1 cellular context compared by ENCODE assay signal in the genomic region with DNA sequence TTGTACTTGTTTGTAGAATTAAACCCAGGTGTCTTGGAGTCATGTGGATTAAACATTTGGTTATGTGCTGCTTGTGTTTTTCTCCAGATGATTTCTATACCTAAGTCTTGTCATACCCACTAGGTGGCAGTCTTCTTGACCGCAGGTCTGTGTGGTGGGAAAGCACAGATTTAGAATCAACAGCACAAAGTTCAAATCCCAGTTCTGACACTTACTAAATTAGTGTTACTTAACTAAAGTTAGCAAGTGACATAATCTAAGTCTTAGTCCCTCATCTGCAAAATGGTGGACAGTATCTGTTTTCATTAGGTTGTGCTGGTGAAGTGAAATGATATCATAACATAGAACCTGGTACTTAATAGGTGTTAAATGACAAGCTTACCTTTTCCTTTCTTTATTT.
TF ChIP-seq lines count a peak whose summit lies in the region.

No MANE protein-coding gene starts in this region.

TF ChIP-seq in HepG2, 621 proteins besides CTCF, POLR2A, EP300 and RAD21 (continued from another document and continues in another):
- TF ChIP-seq, protein P1, sequence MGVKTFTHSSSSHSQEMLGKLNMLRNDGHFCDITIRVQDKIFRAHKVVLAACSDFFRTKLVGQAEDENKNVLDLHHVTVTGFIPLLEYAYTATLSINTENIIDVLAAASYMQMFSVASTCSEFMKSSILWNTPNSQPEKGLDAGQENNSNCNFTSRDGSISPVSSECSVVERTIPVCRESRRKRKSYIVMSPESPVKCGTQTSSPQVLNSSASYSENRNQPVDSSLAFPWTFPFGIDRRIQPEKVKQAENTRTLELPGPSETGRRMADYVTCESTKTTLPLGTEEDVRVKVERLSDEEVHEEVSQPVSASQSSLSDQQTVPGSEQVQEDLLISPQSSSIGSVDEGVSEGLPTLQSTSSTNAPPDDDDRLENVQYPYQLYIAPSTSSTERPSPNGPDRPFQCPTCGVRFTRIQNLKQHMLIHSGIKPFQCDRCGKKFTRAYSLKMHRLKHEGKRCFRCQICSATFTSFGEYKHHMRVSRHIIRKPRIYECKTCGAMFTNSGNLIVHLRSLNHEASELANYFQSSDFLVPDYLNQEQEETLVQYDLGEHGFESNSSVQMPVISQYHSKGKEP (CRISPR knock-in tag; IDR thresholded peaks at IDR 0.05), result no peak
- no peak for TF ChIP-seq ZNF382 (CRISPR knock-in tag; IDR thresholded peaks at IDR 0.05; ENCODE audit: borderline replicate concordance)
- TF ChIP-seq, protein P2, sequence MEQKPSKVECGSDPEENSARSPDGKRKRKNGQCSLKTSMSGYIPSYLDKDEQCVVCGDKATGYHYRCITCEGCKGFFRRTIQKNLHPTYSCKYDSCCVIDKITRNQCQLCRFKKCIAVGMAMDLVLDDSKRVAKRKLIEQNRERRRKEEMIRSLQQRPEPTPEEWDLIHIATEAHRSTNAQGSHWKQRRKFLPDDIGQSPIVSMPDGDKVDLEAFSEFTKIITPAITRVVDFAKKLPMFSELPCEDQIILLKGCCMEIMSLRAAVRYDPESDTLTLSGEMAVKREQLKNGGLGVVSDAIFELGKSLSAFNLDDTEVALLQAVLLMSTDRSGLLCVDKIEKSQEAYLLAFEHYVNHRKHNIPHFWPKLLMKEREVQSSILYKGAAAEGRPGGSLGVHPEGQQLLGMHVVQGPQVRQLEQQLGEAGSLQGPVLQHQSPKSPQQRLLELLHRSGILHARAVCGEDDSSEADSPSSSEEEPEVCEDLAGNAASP (CRISPR knock-in tag; IDR thresholded peaks at IDR 0.05; ENCODE audit: borderline replicate concordance), result peak; percentile 13; the same call in 1 of the 2 replicates
- TF ChIP-seq HDAC2 (CRISPR knock-in tag; IDR thresholded peaks at IDR 0.05), result peak; percentile 69
- no peak for TF ChIP-seq AHR (CRISPR knock-in tag; IDR thresholded peaks at IDR 0.05)
- TF ChIP-seq, protein P3, sequence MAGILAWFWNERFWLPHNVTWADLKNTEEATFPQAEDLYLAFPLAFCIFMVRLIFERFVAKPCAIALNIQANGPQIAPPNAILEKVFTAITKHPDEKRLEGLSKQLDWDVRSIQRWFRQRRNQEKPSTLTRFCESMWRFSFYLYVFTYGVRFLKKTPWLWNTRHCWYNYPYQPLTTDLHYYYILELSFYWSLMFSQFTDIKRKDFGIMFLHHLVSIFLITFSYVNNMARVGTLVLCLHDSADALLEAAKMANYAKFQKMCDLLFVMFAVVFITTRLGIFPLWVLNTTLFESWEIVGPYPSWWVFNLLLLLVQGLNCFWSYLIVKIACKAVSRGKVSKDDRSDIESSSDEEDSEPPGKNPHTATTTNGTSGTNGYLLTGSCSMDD (CRISPR knock-in tag; IDR thresholded peaks at IDR 0.05), result no peak
- TF ChIP-seq NONO (IDR thresholded peaks at IDR 0.05), result no peak
- no peak; the same call in 1 of the 2 replicates for TF ChIP-seq NONO (CRISPR knock-in tag; conservative IDR thresholded peaks at IDR 0.05)
- peak; percentile 67 for TF ChIP-seq RARA (CRISPR knock-in tag; IDR thresholded peaks at IDR 0.05)
- TF ChIP-seq MXD4 (CRISPR knock-in tag; IDR thresholded peaks at IDR 0.05), result peak; percentile 77
- TF ChIP-seq TBX3 (IDR thresholded peaks at IDR 0.05; ENCODE audit: borderline replicate concordance), result peak; percentile 79; the same call in 1 of the 2 replicates
- no peak for TF ChIP-seq ZNF629 (CRISPR knock-in tag; conservative IDR thresholded peaks at IDR 0.05)
- TF ChIP-seq KDM3A (CRISPR knock-in tag; IDR thresholded peaks at IDR 0.05; ENCODE audit: low read depth), result peak; percentile 50; the same call in 1 of the 2 replicates
- no peak for TF ChIP-seq NCOA5 (CRISPR knock-in tag; IDR thresholded peaks at IDR 0.05)
- TF ChIP-seq NBN (conservative IDR thresholded peaks at IDR 0.05), result no peak
- no peak for TF ChIP-seq THYN1 (CRISPR knock-in tag; IDR thresholded peaks at IDR 0.05; ENCODE audit: borderline replicate concordance, low read depth)
- peak; percentile 30 for TF ChIP-seq TEAD3 (CRISPR knock-in tag; optimal IDR thresholded peaks at IDR 0.05; ENCODE audit: borderline replicate concordance)
- TF ChIP-seq, protein P4, sequence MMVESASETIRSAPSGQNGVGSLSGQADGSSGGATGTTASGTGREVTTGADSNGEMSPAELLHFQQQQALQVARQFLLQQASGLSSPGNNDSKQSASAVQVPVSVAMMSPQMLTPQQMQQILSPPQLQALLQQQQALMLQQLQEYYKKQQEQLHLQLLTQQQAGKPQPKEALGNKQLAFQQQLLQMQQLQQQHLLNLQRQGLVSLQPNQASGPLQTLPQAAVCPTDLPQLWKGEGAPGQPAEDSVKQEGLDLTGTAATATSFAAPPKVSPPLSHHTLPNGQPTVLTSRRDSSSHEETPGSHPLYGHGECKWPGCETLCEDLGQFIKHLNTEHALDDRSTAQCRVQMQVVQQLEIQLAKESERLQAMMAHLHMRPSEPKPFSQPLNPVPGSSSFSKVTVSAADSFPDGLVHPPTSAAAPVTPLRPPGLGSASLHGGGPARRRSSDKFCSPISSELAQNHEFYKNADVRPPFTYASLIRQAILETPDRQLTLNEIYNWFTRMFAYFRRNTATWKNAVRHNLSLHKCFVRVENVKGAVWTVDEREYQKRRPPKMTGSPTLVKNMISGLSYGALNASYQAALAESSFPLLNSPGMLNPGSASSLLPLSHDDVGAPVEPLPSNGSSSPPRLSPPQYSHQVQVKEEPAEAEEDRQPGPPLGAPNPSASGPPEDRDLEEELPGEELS (CRISPR knock-in tag; IDR thresholded peaks at IDR 0.05), result 0 out of 2 replicates have a peak, but pooled peaks have one; percentile 21
- 0 out of 2 replicates have a peak, but pooled peaks have one; percentile 24 for TF ChIP-seq NFIC (IDR thresholded peaks at IDR 0.05; ENCODE audit: low read length)
- no peak for TF ChIP-seq NFYC (CRISPR knock-in tag; IDR thresholded peaks at IDR 0.05)
- TF ChIP-seq RXRB (CRISPR knock-in tag; IDR thresholded peaks at IDR 0.05; ENCODE audit: borderline replicate concordance), result peak; percentile 68; the same call in 1 of the 2 replicates
- no peak for TF ChIP-seq CHCHD3 (CRISPR knock-in tag; IDR thresholded peaks at IDR 0.05)
- TF ChIP-seq ZNF614 (CRISPR knock-in tag; IDR thresholded peaks at IDR 0.05; ENCODE audit: borderline replicate concordance), result peak; percentile 88
- TF ChIP-seq ZNF792 (CRISPR knock-in tag; IDR thresholded peaks at IDR 0.05), result peak; percentile 46; the same call in 1 of the 2 replicates
- TF ChIP-seq NKX3-1 (CRISPR knock-in tag; IDR thresholded peaks at IDR 0.05), result peak; percentile 50; the same call in 1 of the 2 replicates
- TF ChIP-seq ZMYM4 (CRISPR knock-in tag; IDR thresholded peaks at IDR 0.05), result peak; percentile 79
- TF ChIP-seq ZMYM3 (CRISPR knock-in tag; IDR thresholded peaks at IDR 0.05), result peak; percentile 53; the same call in 1 of the 2 replicates
- TF ChIP-seq MIXL1 (CRISPR knock-in tag; IDR thresholded peaks at IDR 0.05), result peak; percentile 92
- TF ChIP-seq, protein P5, sequence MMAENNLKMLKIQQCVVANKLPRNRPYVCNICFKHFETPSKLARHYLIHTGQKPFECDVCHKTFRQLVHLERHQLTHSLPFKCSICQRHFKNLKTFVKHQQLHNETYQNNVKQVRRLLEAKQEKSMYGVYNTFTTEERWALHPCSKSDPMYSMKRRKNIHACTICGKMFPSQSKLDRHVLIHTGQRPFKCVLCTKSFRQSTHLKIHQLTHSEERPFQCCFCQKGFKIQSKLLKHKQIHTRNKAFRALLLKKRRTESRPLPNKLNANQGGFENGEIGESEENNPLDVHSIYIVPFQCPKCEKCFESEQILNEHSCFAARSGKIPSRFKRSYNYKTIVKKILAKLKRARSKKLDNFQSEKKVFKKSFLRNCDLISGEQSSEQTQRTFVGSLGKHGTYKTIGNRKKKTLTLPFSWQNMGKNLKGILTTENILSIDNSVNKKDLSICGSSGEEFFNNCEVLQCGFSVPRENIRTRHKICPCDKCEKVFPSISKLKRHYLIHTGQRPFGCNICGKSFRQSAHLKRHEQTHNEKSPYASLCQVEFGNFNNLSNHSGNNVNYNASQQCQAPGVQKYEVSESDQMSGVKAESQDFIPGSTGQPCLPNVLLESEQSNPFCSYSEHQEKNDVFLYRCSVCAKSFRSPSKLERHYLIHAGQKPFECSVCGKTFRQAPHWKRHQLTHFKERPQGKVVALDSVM (CRISPR knock-in tag; IDR thresholded peaks at IDR 0.05), result peak; percentile 24; the same call in 1 of the 2 replicates
- TF ChIP-seq ZNF205 (CRISPR knock-in tag; IDR thresholded peaks at IDR 0.05), result 0 out of 2 replicates have a peak, but pooled peaks have one; percentile 22
- TF ChIP-seq FOXP1 (IDR thresholded peaks at IDR 0.05), result no peak
- TF ChIP-seq FOXP1 (CRISPR knock-in tag; IDR thresholded peaks at IDR 0.05), result peak; percentile 12
- TF ChIP-seq, protein P6, sequence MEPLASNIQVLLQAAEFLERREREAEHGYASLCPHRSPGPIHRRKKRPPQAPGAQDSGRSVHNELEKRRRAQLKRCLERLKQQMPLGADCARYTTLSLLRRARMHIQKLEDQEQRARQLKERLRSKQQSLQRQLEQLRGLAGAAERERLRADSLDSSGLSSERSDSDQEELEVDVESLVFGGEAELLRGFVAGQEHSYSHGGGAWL (CRISPR knock-in tag; IDR thresholded peaks at IDR 0.05), result no peak
- TF ChIP-seq FOSL2 (CRISPR knock-in tag; IDR thresholded peaks at IDR 0.05), result 0 out of 2 replicates have a peak, but pooled peaks have one; percentile 22
- no peak for TF ChIP-seq ZNF543 (CRISPR knock-in tag; IDR thresholded peaks at IDR 0.05)
- TF ChIP-seq ZSCAN22 (CRISPR knock-in tag; IDR thresholded peaks at IDR 0.05), result 0 out of 2 replicates have a peak, but pooled peaks have one; percentile 3
- TF ChIP-seq MZF1 (CRISPR knock-in tag; IDR thresholded peaks at IDR 0.05; ENCODE audit: borderline replicate concordance), result no peak
- TF ChIP-seq CREB1 (IDR thresholded peaks at IDR 0.05), result peak; percentile 33; the same call in 1 of the 2 replicates
- TF ChIP-seq CREB1 (CRISPR knock-in tag; IDR thresholded peaks at IDR 0.05), result no peak; the same call in 1 of the 2 replicates
- no peak for TF ChIP-seq CENPX (CRISPR knock-in tag; IDR thresholded peaks at IDR 0.05)
- TF ChIP-seq THAP11 (CRISPR knock-in tag; IDR thresholded peaks at IDR 0.05), result 0 out of 2 replicates have a peak, but pooled peaks have one; percentile 21
- peak; percentile 71 for TF ChIP-seq HNF4G (IDR thresholded peaks at IDR 0.05; ENCODE audit: borderline replicate concordance, low read depth, low read length)
- TF ChIP-seq HNF4G (CRISPR knock-in tag; IDR thresholded peaks at IDR 0.05; ENCODE audit: borderline replicate concordance, low read depth), result no peak
- TF ChIP-seq, protein P7, sequence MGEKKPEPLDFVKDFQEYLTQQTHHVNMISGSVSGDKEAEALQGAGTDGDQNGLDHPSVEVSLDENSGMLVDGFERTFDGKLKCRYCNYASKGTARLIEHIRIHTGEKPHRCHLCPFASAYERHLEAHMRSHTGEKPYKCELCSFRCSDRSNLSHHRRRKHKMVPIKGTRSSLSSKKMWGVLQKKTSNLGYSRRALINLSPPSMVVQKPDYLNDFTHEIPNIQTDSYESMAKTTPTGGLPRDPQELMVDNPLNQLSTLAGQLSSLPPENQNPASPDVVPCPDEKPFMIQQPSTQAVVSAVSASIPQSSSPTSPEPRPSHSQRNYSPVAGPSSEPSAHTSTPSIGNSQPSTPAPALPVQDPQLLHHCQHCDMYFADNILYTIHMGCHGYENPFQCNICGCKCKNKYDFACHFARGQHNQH (CRISPR knock-in tag; IDR thresholded peaks at IDR 0.05), result 0 out of 2 replicates have a peak, but pooled peaks have one; percentile 33
- TF ChIP-seq, protein P8, sequence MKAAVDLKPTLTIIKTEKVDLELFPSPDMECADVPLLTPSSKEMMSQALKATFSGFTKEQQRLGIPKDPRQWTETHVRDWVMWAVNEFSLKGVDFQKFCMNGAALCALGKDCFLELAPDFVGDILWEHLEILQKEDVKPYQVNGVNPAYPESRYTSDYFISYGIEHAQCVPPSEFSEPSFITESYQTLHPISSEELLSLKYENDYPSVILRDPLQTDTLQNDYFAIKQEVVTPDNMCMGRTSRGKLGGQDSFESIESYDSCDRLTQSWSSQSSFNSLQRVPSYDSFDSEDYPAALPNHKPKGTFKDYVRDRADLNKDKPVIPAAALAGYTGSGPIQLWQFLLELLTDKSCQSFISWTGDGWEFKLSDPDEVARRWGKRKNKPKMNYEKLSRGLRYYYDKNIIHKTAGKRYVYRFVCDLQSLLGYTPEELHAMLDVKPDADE (CRISPR knock-in tag; IDR thresholded peaks at IDR 0.05), result no peak
- TF ChIP-seq, protein P9, sequence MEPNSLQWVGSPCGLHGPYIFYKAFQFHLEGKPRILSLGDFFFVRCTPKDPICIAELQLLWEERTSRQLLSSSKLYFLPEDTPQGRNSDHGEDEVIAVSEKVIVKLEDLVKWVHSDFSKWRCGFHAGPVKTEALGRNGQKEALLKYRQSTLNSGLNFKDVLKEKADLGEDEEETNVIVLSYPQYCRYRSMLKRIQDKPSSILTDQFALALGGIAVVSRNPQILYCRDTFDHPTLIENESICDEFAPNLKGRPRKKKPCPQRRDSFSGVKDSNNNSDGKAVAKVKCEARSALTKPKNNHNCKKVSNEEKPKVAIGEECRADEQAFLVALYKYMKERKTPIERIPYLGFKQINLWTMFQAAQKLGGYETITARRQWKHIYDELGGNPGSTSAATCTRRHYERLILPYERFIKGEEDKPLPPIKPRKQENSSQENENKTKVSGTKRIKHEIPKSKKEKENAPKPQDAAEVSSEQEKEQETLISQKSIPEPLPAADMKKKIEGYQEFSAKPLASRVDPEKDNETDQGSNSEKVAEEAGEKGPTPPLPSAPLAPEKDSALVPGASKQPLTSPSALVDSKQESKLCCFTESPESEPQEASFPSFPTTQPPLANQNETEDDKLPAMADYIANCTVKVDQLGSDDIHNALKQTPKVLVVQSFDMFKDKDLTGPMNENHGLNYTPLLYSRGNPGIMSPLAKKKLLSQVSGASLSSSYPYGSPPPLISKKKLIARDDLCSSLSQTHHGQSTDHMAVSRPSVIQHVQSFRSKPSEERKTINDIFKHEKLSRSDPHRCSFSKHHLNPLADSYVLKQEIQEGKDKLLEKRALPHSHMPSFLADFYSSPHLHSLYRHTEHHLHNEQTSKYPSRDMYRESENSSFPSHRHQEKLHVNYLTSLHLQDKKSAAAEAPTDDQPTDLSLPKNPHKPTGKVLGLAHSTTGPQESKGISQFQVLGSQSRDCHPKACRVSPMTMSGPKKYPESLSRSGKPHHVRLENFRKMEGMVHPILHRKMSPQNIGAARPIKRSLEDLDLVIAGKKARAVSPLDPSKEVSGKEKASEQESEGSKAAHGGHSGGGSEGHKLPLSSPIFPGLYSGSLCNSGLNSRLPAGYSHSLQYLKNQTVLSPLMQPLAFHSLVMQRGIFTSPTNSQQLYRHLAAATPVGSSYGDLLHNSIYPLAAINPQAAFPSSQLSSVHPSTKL (CRISPR knock-in tag; IDR thresholded peaks at IDR 0.05), result peak; percentile 81
- TF ChIP-seq, protein P10, sequence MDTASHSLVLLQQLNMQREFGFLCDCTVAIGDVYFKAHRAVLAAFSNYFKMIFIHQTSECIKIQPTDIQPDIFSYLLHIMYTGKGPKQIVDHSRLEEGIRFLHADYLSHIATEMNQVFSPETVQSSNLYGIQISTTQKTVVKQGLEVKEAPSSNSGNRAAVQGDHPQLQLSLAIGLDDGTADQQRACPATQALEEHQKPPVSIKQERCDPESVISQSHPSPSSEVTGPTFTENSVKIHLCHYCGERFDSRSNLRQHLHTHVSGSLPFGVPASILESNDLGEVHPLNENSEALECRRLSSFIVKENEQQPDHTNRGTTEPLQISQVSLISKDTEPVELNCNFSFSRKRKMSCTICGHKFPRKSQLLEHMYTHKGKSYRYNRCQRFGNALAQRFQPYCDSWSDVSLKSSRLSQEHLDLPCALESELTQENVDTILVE (CRISPR knock-in tag; IDR thresholded peaks at IDR 0.05), result peak; percentile 65; the same call in 1 of the 2 replicates
- TF ChIP-seq LCORL (IDR thresholded peaks at IDR 0.05), result no peak
- peak; percentile 50 for TF ChIP-seq LCORL (CRISPR knock-in tag; IDR thresholded peaks at IDR 0.05)
- TF ChIP-seq ZNF24 (IDR thresholded peaks at IDR 0.05), result peak; percentile 35; the same call in 1 of the 2 replicates
